In the genomic region with DNA sequence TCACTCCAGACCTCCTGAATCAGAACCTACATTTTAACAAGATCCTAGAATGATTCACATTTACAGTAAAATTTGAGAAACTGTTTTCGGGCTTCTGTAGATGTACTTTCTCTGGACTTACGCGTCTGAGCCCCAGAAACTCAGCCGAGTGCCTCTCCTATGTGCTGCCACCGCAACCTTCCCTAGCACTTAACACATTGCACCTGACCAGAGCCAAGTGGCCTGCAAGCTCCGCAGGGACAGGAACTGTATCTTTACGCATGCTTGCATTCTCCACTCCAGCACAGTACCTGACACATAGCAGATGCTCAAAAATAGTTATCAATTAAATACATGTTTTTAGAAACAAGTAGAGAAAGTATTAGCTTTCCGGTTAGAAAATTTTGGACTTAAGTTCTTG, we compare ENCODE assay signal across 35 cellular contexts. TPM values are rescaled to one million over a fixed set of nuclear protein-coding genes. Genes with fewer than 3 reads are reported as not detected.
"Had no signal": no experiment of that assay in that cellular context is flagged by ENCODE, and none has a peak within 500 bp of the region (broad histone marks: within the 10 kb centered on the region; RNA-seq: fewer than 3 reads in every experiment).

No MANE protein-coding gene starts in this region.

- H3K27me3 ChIP-seq: adrenal gland, body of pancreas, brain microvascular endothelial cell, breast epithelium had no signal

- H3K36me3 ChIP-seq: adrenal gland, brain microvascular endothelial cell, breast epithelium had no signal

- H3K4me3 ChIP-seq: adrenal gland, body of pancreas, breast epithelium had no signal

- H3K27ac ChIP-seq: adrenal gland, body of pancreas, brain microvascular endothelial cell, breast epithelium, VCaP had no signal

- ATAC-seq: activated CD8-positive, alpha-beta T cell treated with anti-CD3 and anti-CD28 coated beads for 36 hours; activated naive CD4-positive, alpha-beta T cell treated with anti-CD3 and anti-CD28 coated beads, Interleukin-2, amount 50 U/mL, for 72 hours; activated T-cell treated with anti-CD3 and anti-CD28 coated beads, Interleukin-2, amount 50 U/mL, for 4 hours; activated T-cell treated with anti-CD3 and anti-CD28 coated beads, Interleukin-2, amount 50 U/mL, for 72 hours; activated T-helper 17 cell treated with anti-CD3 and anti-CD28 coated beads, Interleukin-2, amount 50 U/mL, for 72 hours; body of pancreas had no signal

- DNase-seq: activated B cell treated with CpG ODN at 0.5 μM for 24 hours; activated CD4-positive, alpha-beta memory T cell treated with anti-CD3 and anti-CD28 coated beads for 36 hours; activated CD4-positive, alpha-beta T cell treated with anti-CD3 and anti-CD28 coated beads for 4 hours; activated CD4-positive, alpha-beta T cell treated with anti-CD3 and anti-CD28 coated beads, Interleukin-2, amount 10 ng/mL, durations not matched to agents 24 days and 14 days; activated CD4-positive, alpha-beta T cell treated with anti-CD3 and anti-CD28 coated beads, Interleukin-2, amount 50 U/mL, for 1 hour; activated CD4-positive, alpha-beta T cell treated with anti-CD3 and anti-CD28 coated beads, Interleukin-2, amount 50 U/mL, for 4 hours; activated CD4-positive, CD25-positive, alpha-beta regulatory T cell treated with anti-CD3 and anti-CD28 coated beads, Interleukin-2, amount 50 U/mL, for 72 hours; activated CD8-positive, alpha-beta memory T cell treated with anti-CD3 and anti-CD28 coated beads, Interleukin-2, amount 50 U/mL, for 4 hours; activated CD8-positive, alpha-beta T cell treated with anti-CD3 and anti-CD28 coated beads for 36 hours; activated effector memory CD4-positive, alpha-beta T cell treated with anti-CD3 and anti-CD28 coated beads, Interleukin-2, amount 50 U/mL, for 16 hours; activated gamma-delta T cell treated with Interleukin-2 at 50 U/mL for 16 hours; activated naive CD4-positive, alpha-beta T cell; activated naive CD4-positive, alpha-beta T cell treated with anti-CD3 and anti-CD28 coated beads for 36 hours; activated naive CD4-positive, alpha-beta T cell treated with anti-CD3 and anti-CD28 coated beads, Interleukin-2, amount 50 U/mL, for 16 hours; activated naive CD8-positive, alpha-beta T cell treated with anti-CD3 and anti-CD28 coated beads for 36 hours; activated T-cell treated with anti-CD3 and anti-CD28 coated beads for 4 hours; activated T-cell treated with anti-CD3 and anti-CD28 coated beads, Interleukin-2, amount 50 U/mL, for 1 hour; activated T-cell treated with anti-CD3 and anti-CD28 coated beads, Interleukin-2, amount 50 U/mL, for 4 hours; activated T-cell treated with anti-CD3 and anti-CD28 coated beads, Interleukin-2, amount 50 U/mL, for 72 hours; adrenal gland; amniotic stem cell; aorta; body of pancreas; brain microvascular endothelial cell; central memory CD4-positive, alpha-beta T cell; T-helper 2 cell; T-helper 9 cell had no signal

- FAIRE-seq: astrocyte, TTC549 had no signal

- H3K4me1 ChIP-seq: adrenal gland, body of pancreas, breast epithelium had no signal

- H3K9me3 ChIP-seq: adrenal gland had no signal

RNA-seq across cellular contexts. Expression of a gene that starts 1.2 kb away (rescaled TPM):
- total RNA-seq: activated B cell treated with CpG ODN at 0.5 μM for 24 hours; activated CD8-positive, alpha-beta memory T cell treated with anti-CD3 and anti-CD28 coated beads for 36 hours; activated naive CD8-positive, alpha-beta T cell treated with anti-CD3 and anti-CD28 coated beads for 36 hours; activated T-cell treated with anti-CD3 and anti-CD28 coated beads, Interleukin-2, amount 50 U/mL, for 4 hours; body of pancreas; breast epithelium; cerebellum had no signal
